ENCODE assay signal across 21 cellular contexts in the genomic region with DNA sequence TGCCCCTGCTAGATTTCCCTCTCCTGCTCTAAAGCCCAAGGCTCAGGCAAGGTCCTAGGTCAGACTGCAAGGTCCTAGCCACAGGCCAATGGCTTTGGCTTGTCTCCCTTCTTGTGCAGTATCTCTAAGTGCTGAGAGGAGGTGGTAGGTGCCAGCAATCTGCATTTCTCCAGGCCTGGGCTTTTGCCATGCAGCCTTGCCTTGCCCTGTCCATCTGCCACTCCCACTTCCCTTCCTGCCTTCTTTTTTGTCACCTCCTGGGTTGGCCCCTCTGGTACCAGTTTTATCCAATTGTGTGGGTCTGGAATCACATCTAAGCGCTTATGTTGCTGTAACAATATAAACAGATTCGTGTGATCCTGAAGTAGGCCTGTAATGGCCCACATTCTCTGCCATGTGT.
DNase-seq lines count a peak whose midpoint lies in the region; ATAC-seq and TF ChIP-seq lines count a peak whose summit lies in the region.
"Had no signal": no experiment of that assay in that cellular context is flagged by ENCODE, and none has a peak within 500 bp of the region (broad histone marks: within the 10 kb centered on the region; RNA-seq: fewer than 3 reads in every experiment).

No MANE protein-coding gene starts in this region.

- H3K4me1 ChIP-seq in Karpas-422 (ENCODE audit: low read length) (peaks cover 65% of the 10 kb centered on the region), tibial nerve (no peaks in the 10 kb centered on the region)
- H3K4me1 ChIP-seq: BLaER1 had no signal

- TF ChIP-seq CTCF in WTC11 (IDR thresholded peaks at IDR 0.05) (no peak), tibial nerve (IDR thresholded peaks at IDR 0.05) (no peak)

- no peaks in the 10 kb centered on the region for H3K27me3 ChIP-seq in Karpas-422 (ENCODE audit: low read length)
- no peaks in the 10 kb centered on the region for H3K27me3 ChIP-seq in tibial nerve
- H3K27me3 ChIP-seq: BE2C, BLaER1 had no signal

- H4K20me1 ChIP-seq in Karpas-422 (ENCODE audit: insufficient read depth, low read depth, low read length) = no peaks in the 10 kb centered on the region
- H4K20me1 ChIP-seq: BLaER1 had no signal

- H3K27ac Mint-ChIP-seq in WTC11 = no peak overlapping the region
- H3K27ac Mint-ChIP-seq: CD14-positive monocyte; CD4-positive, alpha-beta memory T cell; CD4-positive, CD25-positive, alpha-beta regulatory T cell; CD8-positive, alpha-beta memory T cell had no signal

- DNase-seq in Karpas-422 = no peak
- no peak for DNase-seq in WTC11 (ENCODE audit: low spot score)
- peak; percentile 41 for DNase-seq in cerebellum (ENCODE audit: low spot score)
- no peak for DNase-seq in putamen (ENCODE audit: low spot score)
- DNase-seq in stimulated activated naive CD8-positive, alpha-beta T cell treated with anti-CD3 and anti-CD28 coated beads, Interleukin-15, Interleukin-2, amounts not matched to agents 100 U/mL and 50 U/mL, for 24 hours = no peak
- no peak for DNase-seq in tibial nerve (ENCODE audit: low spot score in 2 of 2)
- DNase-seq: 8988T; ACHN; BE2C; CD4-positive, alpha-beta memory T cell; CD4-positive, CD25-positive, alpha-beta regulatory T cell; CD8-positive, alpha-beta memory T cell; COR-L47; DMS 273 treated with DMSO at 0.1 percent for 48 hours; DMS153; DMS79 treated with DMSO at 0.1 percent for 48 hours; GDM1 had no signal

- H3K9me2 ChIP-seq in Karpas-422 (replicated peaks; ENCODE audit: insufficient read depth, low read length) = no peaks in the 10 kb centered on the region

- peaks cover 3% of the 10 kb centered on the region; the same call in 1 of the 2 replicates for H3K9me3 ChIP-seq in Karpas-422 (ENCODE audit: low read length)
- H3K9me3 ChIP-seq in tibial nerve = no peaks in the 10 kb centered on the region
- H3K9me3 ChIP-seq: BE2C, BLaER1 had no signal

- H3K27ac ChIP-seq in Karpas-422 (ENCODE audit: low read length) = peak overlapping the region; percentile 72
- H3K27ac ChIP-seq in tibial nerve = no peak overlapping the region
- H3K27ac ChIP-seq: BLaER1 had no signal

- no peaks in the 10 kb centered on the region for H3K27me3 Mint-ChIP-seq in WTC11 (ENCODE audit: low read depth)
- H3K27me3 Mint-ChIP-seq: CD4-positive, alpha-beta memory T cell; CD4-positive, CD25-positive, alpha-beta regulatory T cell; CD8-positive, alpha-beta memory T cell had no signal

- ATAC-seq in WTC11 = peak; percentile 36; the same call in 1 of the 2 replicates
- ATAC-seq in stimulated activated naive CD8-positive, alpha-beta T cell treated with anti-CD3 and anti-CD28 coated beads, Interleukin-15, Interleukin-2, amounts not matched to agents 100 U/mL and 50 U/mL, for 24 hours = no peak
- ATAC-seq in SK-N-SH treated with all-trans-retinoic acid at 6 μM for 48 hours = no peak
- ATAC-seq: GM12878 had no signal

- peak overlapping the region; percentile 10 for H3K4me2 ChIP-seq in Karpas-422 (ENCODE audit: low read depth, low read length, poor library complexity, severe bottlenecking)
- H3K4me2 ChIP-seq: BLaER1 had no signal

- TF ChIP-seq POLR2A in tibial nerve (IDR thresholded peaks at IDR 0.05) = no peak

- H3K36me3 ChIP-seq in Karpas-422 (ENCODE audit: insufficient read depth, low read length) (0 out of 2 replicates have a peak, but pooled peaks cover 6% of the 10 kb centered on the region), tibial nerve (no peaks in the 10 kb centered on the region)
- H3K36me3 ChIP-seq: BE2C, BLaER1 had no signal

- H3K4me3 ChIP-seq in Karpas-422 (ENCODE audit: low read length) (no peak overlapping the region), tibial nerve (no peak overlapping the region)
- H3K4me3 ChIP-seq: BLaER1, GM12878 had no signal

- CTCF ChIA-PET in WTC11 (lab: Charles Lee) = interaction anchor here (1.6 kb wide), 1 partner anchor 107 kb away, joined by 4 read pairs; no protein-coding TSS in a partner anchor

- H3K79me2 ChIP-seq in Karpas-422 (ENCODE audit: low read length) = peaks cover 55% of the 10 kb centered on the region

- H3K36me3 Mint-ChIP-seq in WTC11 = no peaks in the 10 kb centered on the region
- H3K36me3 Mint-ChIP-seq: CD14-positive monocyte; CD4-positive, alpha-beta memory T cell; CD4-positive, CD25-positive, alpha-beta regulatory T cell; CD8-positive, alpha-beta memory T cell had no signal

- H3K9me3 Mint-ChIP-seq in WTC11 = no peaks in the 10 kb centered on the region

- WGBS in tibial nerve, 2 donors = 84 to 92% methylated on average over 2 of the region's 2 CpGs

- H3K9ac ChIP-seq in Karpas-422 (ENCODE audit: low read length) = peak overlapping the region; percentile 23
- H3K9ac ChIP-seq: BLaER1 had no signal

- POLR2A ChIA-PET in WTC11 (lab: Charles Lee) = no interaction called here

- H3K4me3 Mint-ChIP-seq in WTC11 = no peak overlapping the region
- H3K4me3 Mint-ChIP-seq: CD14-positive monocyte; CD4-positive, alpha-beta memory T cell; CD4-positive, CD25-positive, alpha-beta regulatory T cell; CD8-positive, alpha-beta memory T cell had no signal

- H2AFZ ChIP-seq in Karpas-422 (ENCODE audit: low read length) = no peak overlapping the region

- H3K4me1 Mint-ChIP-seq in WTC11 = peaks cover 15% of the 10 kb centered on the region
- H3K4me1 Mint-ChIP-seq: CD14-positive monocyte; CD4-positive, alpha-beta memory T cell; CD4-positive, CD25-positive, alpha-beta regulatory T cell; CD8-positive, alpha-beta memory T cell had no signal

- TF ChIP-seq EP300 in tibial nerve (IDR thresholded peaks at IDR 0.05) = no peak

TF ChIP-seq in WTC11, 78 proteins besides CTCF, POLR2A, EP300 and RAD21 (continues in another document):
- TF ChIP-seq CREM (CRISPR knock-in tag; IDR thresholded peaks at IDR 0.05) (no peak), NR1H2 (CRISPR knock-in tag; IDR thresholded peaks at IDR 0.05) (no peak), ZNF138 (CRISPR knock-in tag; conservative IDR thresholded peaks at IDR 0.05) (no peak)
- TF ChIP-seq, protein P1, sequence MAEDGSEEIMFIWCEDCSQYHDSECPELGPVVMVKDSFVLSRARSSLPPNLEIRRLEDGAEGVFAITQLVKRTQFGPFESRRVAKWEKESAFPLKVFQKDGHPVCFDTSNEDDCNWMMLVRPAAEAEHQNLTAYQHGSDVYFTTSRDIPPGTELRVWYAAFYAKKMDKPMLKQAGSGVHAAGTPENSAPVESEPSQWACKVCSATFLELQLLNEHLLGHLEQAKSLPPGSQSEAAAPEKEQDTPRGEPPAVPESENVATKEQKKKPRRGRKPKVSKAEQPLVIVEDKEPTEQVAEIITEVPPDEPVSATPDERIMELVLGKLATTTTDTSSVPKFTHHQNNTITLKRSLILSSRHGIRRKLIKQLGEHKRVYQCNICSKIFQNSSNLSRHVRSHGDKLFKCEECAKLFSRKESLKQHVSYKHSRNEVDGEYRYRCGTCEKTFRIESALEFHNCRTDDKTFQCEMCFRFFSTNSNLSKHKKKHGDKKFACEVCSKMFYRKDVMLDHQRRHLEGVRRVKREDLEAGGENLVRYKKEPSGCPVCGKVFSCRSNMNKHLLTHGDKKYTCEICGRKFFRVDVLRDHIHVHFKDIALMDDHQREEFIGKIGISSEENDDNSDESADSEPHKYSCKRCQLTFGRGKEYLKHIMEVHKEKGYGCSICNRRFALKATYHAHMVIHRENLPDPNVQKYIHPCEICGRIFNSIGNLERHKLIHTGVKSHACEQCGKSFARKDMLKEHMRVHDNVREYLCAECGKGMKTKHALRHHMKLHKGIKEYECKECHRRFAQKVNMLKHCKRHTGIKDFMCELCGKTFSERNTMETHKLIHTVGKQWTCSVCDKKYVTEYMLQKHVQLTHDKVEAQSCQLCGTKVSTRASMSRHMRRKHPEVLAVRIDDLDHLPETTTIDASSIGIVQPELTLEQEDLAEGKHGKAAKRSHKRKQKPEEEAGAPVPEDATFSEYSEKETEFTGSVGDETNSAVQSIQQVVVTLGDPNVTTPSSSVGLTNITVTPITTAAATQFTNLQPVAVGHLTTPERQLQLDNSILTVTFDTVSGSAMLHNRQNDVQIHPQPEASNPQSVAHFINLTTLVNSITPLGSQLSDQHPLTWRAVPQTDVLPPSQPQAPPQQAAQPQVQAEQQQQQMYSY (CRISPR knock-in tag; IDR thresholded peaks at IDR 0.05) = no peak

TF ChIP-seq in SK-N-SH treated with all-trans-retinoic acid at 6 μM for 48 hours, 23 proteins besides CTCF, POLR2A, EP300 and RAD21:
- no peak for TF ChIP-seq GLIS3 (CRISPR knock-in tag; IDR thresholded peaks at IDR 0.05)
- TF ChIP-seq TOX (CRISPR knock-in tag; IDR thresholded peaks at IDR 0.05; ENCODE audit: borderline replicate concordance) = no peak
- no peak for TF ChIP-seq ISL1 (CRISPR knock-in tag; IDR thresholded peaks at IDR 0.05)
- no peak for TF ChIP-seq RARB (CRISPR knock-in tag; IDR thresholded peaks at IDR 0.05)
- TF ChIP-seq, protein P2, sequence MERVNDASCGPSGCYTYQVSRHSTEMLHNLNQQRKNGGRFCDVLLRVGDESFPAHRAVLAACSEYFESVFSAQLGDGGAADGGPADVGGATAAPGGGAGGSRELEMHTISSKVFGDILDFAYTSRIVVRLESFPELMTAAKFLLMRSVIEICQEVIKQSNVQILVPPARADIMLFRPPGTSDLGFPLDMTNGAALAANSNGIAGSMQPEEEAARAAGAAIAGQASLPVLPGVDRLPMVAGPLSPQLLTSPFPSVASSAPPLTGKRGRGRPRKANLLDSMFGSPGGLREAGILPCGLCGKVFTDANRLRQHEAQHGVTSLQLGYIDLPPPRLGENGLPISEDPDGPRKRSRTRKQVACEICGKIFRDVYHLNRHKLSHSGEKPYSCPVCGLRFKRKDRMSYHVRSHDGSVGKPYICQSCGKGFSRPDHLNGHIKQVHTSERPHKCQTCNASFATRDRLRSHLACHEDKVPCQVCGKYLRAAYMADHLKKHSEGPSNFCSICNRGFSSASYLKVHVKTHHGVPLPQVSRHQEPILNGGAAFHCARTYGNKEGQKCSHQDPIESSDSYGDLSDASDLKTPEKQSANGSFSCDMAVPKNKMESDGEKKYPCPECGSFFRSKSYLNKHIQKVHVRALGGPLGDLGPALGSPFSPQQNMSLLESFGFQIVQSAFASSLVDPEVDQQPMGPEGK (CRISPR knock-in tag; IDR thresholded peaks at IDR 0.05; ENCODE audit: borderline replicate concordance) = no peak
- no peak for TF ChIP-seq ARNTL (CRISPR knock-in tag; IDR thresholded peaks at IDR 0.05; ENCODE audit: borderline replicate concordance, low read depth)
- TF ChIP-seq ZC3H10 (CRISPR knock-in tag; IDR thresholded peaks at IDR 0.05) = no peak
- TF ChIP-seq ZNF565 (CRISPR knock-in tag; conservative IDR thresholded peaks at IDR 0.05; ENCODE audit: low read depth) = no peak
